12 cellular contexts compared by ENCODE assay signal in genomic region chr7:18700147-18700546, GRCh38.
DNase-seq lines count a peak whose midpoint lies in the region; ATAC-seq and TF ChIP-seq lines count a peak whose summit lies in the region.
"Had no signal": no experiment of that assay in that cellular context is flagged by ENCODE, and none has a peak within 500 bp of the region (broad histone marks: within the 10 kb centered on the region; RNA-seq: fewer than 3 reads in every experiment).

No MANE protein-coding gene starts in this region.

- WGBS in hepatocyte (ENCODE audit: low lambda C conversion rate, missing lambda C conversion rate), result 76% methylated on average over 7 of the region's 7 CpGs

- no peaks in the 10 kb centered on the region for H3K27me3 Mint-ChIP-seq in progenitor cell of endocrine pancreas
- H3K27me3 Mint-ChIP-seq: B cell had no signal

- H3K4me1 Mint-ChIP-seq in progenitor cell of endocrine pancreas (ENCODE audit: low read depth), result peaks cover 4% of the 10 kb centered on the region
- H3K4me1 Mint-ChIP-seq: activated naive CD8-positive, alpha-beta T cell treated with anti-CD3 and anti-CD28 coated beads, Interleukin-2, amount 10 ng/mL, durations not matched to agents 7 days and 5 days; B cell had no signal

- no peak overlapping the region for H2AFZ ChIP-seq in hepatocyte

- no peaks in the 10 kb centered on the region for H3K36me3 ChIP-seq in hepatocyte (replicated peaks; ENCODE audit: insufficient read depth, low read depth)

- no peaks in the 10 kb centered on the region for H3K4me1 ChIP-seq in hepatocyte (ENCODE audit: insufficient read depth)

- no peaks in the 10 kb centered on the region for H4K20me1 ChIP-seq in hepatocyte (ENCODE audit: insufficient read depth, poor library complexity, severe bottlenecking)

- H3K27ac ChIP-seq in hepatocyte, result no peak overlapping the region

- no peaks in the 10 kb centered on the region for H3K9me2 ChIP-seq in hepatocyte (replicated peaks; ENCODE audit: insufficient read depth)

- H3K4me3 ChIP-seq in hepatocyte, result no peak overlapping the region

- ATAC-seq in HG02938 (IDR thresholded peaks at IDR 0.05; ENCODE audit: unreplicated experiment), result peak; percentile 68
- ATAC-seq in HG03571 (IDR thresholded peaks at IDR 0.05; ENCODE audit: unreplicated experiment), result no peak

- H3K27ac Mint-ChIP-seq in progenitor cell of endocrine pancreas, result no peak overlapping the region
- H3K27ac Mint-ChIP-seq: activated naive CD8-positive, alpha-beta T cell treated with anti-CD3 and anti-CD28 coated beads, Interleukin-2, amount 10 ng/mL, durations not matched to agents 7 days and 5 days; B cell; nephron had no signal

- DNase-seq in activated CD4-positive, alpha-beta T cell treated with anti-CD3 and anti-CD28 coated beads for 48 hours, result peak; percentile 12
- DNase-seq in activated CD4-positive, alpha-beta T cell treated with anti-CD3 and anti-CD28 coated beads, Interleukin-2, amount 50 U/mL, for 4 hours, result no peak
- DNase-seq in SK-N-DZ (ENCODE audit: low spot score) (peak; percentile 47), progenitor cell of endocrine pancreas (ENCODE audit: low spot score, unreplicated experiment) (no peak), hepatocyte (ENCODE audit: low spot score) (no peak)
- DNase-seq in activated CD4-positive, alpha-beta T cell treated with anti-CD3 and anti-CD28 coated beads, Interleukin-2, amount 50 U/mL, for 1 hour, result no peak
- DNase-seq: activated CD4-positive, alpha-beta T cell treated with anti-CD3 and anti-CD28 coated beads for 4 hours; activated naive CD8-positive, alpha-beta T cell treated with anti-CD3 and anti-CD28 coated beads, Interleukin-2, amount 10 ng/mL, durations not matched to agents 7 days and 5 days had no signal

- H3K4me3 Mint-ChIP-seq in progenitor cell of endocrine pancreas (ENCODE audit: low read depth), result no peak overlapping the region
- H3K4me3 Mint-ChIP-seq: activated naive CD8-positive, alpha-beta T cell treated with anti-CD3 and anti-CD28 coated beads, Interleukin-2, amount 10 ng/mL, durations not matched to agents 7 days and 5 days; B cell; nephron had no signal

- no peak overlapping the region for H3K4me2 ChIP-seq in hepatocyte

- no peaks in the 10 kb centered on the region for H3K36me3 Mint-ChIP-seq in progenitor cell of endocrine pancreas (ENCODE audit: insufficient read depth)
- H3K36me3 Mint-ChIP-seq: activated naive CD8-positive, alpha-beta T cell treated with anti-CD3 and anti-CD28 coated beads, Interleukin-2, amount 10 ng/mL, durations not matched to agents 7 days and 5 days had no signal

- no peaks in the 10 kb centered on the region for H3K27me3 ChIP-seq in hepatocyte

- TF ChIP-seq CTCF in progenitor cell of endocrine pancreas (IDR thresholded peaks at IDR 0.05; ENCODE audit: unreplicated experiment), result peak; percentile 29
- TF ChIP-seq CTCF in hepatocyte (IDR thresholded peaks at IDR 0.05; ENCODE audit: poor library complexity), result no peak

- H3K9me3 ChIP-seq in hepatocyte (ENCODE audit: low read depth), result no peaks in the 10 kb centered on the region

- no peaks in the 10 kb centered on the region for H3K79me2 ChIP-seq in hepatocyte

- no peaks in the 10 kb centered on the region for H3K9me3 Mint-ChIP-seq in progenitor cell of endocrine pancreas (ENCODE audit: low read depth)
- H3K9me3 Mint-ChIP-seq: activated naive CD8-positive, alpha-beta T cell treated with anti-CD3 and anti-CD28 coated beads, Interleukin-2, amount 10 ng/mL, durations not matched to agents 7 days and 5 days; nephron had no signal

Comparison
In these comparisons a context has a peak if more than half of its experiments do, and no peak if none do; other contexts are left out.
1. DNase-seq: peak in activated CD4-positive, alpha-beta T cell treated with anti-CD3 and anti-CD28 coated beads for 48 hours (single experiment) and SK-N-DZ (single experiment); none in activated CD4-positive, alpha-beta T cell treated with anti-CD3 and anti-CD28 coated beads, Interleukin-2, amount 50 U/mL, for 4 hours (0 of 2), progenitor cell of endocrine pancreas (single experiment), hepatocyte (single experiment) and activated CD4-positive, alpha-beta T cell treated with anti-CD3 and anti-CD28 coated beads, Interleukin-2, amount 50 U/mL, for 1 hour (single experiment).